ENCODE assay signal across 13 cellular contexts in the genomic region with DNA sequence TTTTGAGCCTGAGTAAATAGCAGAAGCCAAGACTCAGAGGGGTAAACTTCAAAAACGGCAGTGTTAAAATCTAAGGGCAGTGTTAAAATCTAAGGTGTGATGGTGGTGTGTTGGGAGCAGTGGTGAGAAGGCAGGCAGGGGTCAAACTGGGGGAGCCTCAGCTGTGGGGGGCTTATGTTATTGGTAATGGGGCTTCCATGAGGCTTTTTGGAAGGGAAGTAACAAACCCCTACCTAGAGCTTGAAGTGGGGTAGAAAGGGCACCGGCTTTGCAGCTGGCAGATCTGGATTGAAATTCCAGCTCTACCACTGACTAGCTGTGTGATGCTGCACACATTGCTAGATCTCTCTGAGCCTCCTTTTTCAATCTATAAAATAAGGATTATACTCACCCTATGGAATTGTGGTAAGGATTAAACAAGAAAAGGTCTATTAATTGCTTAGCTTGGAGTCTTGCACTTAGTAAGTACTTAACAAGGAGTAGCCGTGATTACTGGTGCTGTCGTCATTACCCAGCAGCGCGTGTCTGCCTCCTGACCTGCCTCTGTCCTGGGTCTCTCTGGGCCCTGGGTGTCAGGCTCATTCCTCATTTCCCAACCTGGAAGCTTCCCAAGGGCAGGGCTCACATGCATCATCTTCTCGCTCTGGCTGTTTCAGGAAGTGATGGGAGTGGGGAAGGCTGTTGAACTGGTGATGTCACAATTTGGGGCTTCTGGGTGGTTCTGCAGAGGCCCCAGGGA. TPM values are rescaled to one million over a fixed set of nuclear protein-coding genes. Genes with fewer than 3 reads are reported as not detected.
A peak's percentile ranks its signal among the peaks of the same experiment; 100 is the strongest.
DNase-seq lines count a peak whose midpoint lies in the region; ATAC-seq lines count a peak whose summit lies in the region.
"Had no signal": no experiment of that assay in that cellular context is flagged by ENCODE, and none has a peak within 500 bp of the region (broad histone marks: within the 10 kb centered on the region; RNA-seq: fewer than 3 reads in every experiment).

No MANE protein-coding gene starts in this region.

- H4K12ac ChIP-seq in trophoblast cell (ENCODE audit: low read depth, low read length): no peak overlapping the region

- H3K4me3 ChIP-seq in trophoblast cell (ENCODE audit: low read depth, low read length): no peak overlapping the region
- H3K4me3 ChIP-seq: mucosa of descending colon had no signal

- no peak overlapping the region for H4K8ac ChIP-seq in trophoblast cell (ENCODE audit: low read depth, low read length)

- H3K4me2 ChIP-seq in trophoblast cell (ENCODE audit: low read length): no peak overlapping the region

- peak overlapping the region; percentile 48 for H2AK5ac ChIP-seq in trophoblast cell (ENCODE audit: low read length)

- no peak overlapping the region for H3K14ac ChIP-seq in trophoblast cell (ENCODE audit: low read length)

- no peak overlapping the region for H2BK120ac ChIP-seq in trophoblast cell (ENCODE audit: insufficient read depth, low read length, poor library complexity)

- ATAC-seq in esophagus mucosa (peak; percentile 73), HG03159 (IDR thresholded peaks at IDR 0.05; ENCODE audit: unreplicated experiment) (no peak)
- ATAC-seq: mucosa of descending colon had no signal

- peaks cover 39% of the 10 kb centered on the region for H3K79me1 ChIP-seq in trophoblast cell (ENCODE audit: low read length)

- H2AFZ ChIP-seq in trophoblast cell (ENCODE audit: insufficient read depth, low read length, poor library complexity): no peak overlapping the region

- H3K36me3 ChIP-seq in trophoblast cell (ENCODE audit: control insufficient read depth in 1 of 2, insufficient read depth in 2 of 2, low read length in 2 of 2): no peaks in the 10 kb centered on the region

- H3K23ac ChIP-seq in trophoblast cell (ENCODE audit: low read length): no peak overlapping the region

- intact Hi-C loops in head of caudate nucleus (cut with DNase I): loop anchor here (5.0 kb wide), 1 partner anchor 53 kb away; no protein-coding TSS in a partner anchor

- peaks cover 5% of the 10 kb centered on the region for H3K9me3 ChIP-seq in trophoblast cell (ENCODE audit: insufficient read depth, low read depth, low read length)
- H3K9me3 ChIP-seq: mucosa of descending colon had no signal

- H3K18ac ChIP-seq in trophoblast cell (ENCODE audit: low read length): no peak overlapping the region

- no peaks in the 10 kb centered on the region for H3K79me2 ChIP-seq in trophoblast cell (ENCODE audit: control insufficient read depth, insufficient read depth, low read length, poor library complexity)

- DNase-seq in EH (ENCODE audit: low read depth): peak; percentile 86
- peak; percentile 85 for DNase-seq in NCI-H460 (ENCODE audit: extremely low read depth, low read depth)
- DNase-seq in trophoblast cell: peak in 1 of 2 donors; percentile 34
- no peak for DNase-seq in NCI-H2171 treated with DMSO at 0.1 percent for 48 hours (lab: John Stamatoyannopoulos, UW)
- DNase-seq in head of caudate nucleus: no peak
- DNase-seq in NK-92 (lab: John Stamatoyannopoulos, UW; ENCODE audit: unreplicated experiment): no peak
- DNase-seq: NCI-H1930 had no signal

- H3K27ac ChIP-seq in trophoblast cell (ENCODE audit: low read depth, low read length): no peak overlapping the region

- H4K91ac ChIP-seq in trophoblast cell (ENCODE audit: low read depth, low read length): peak overlapping the region; percentile 29

- peaks cover 25 to 27% of the 10 kb centered on the region in 2 experiments for H3K4me1 ChIP-seq in trophoblast cell (ENCODE audit: control insufficient read depth in 1 of 2, insufficient read depth in 2 of 2, low read length in 2 of 2)

- H3K4ac ChIP-seq in trophoblast cell (ENCODE audit: low read depth, low read length): no peak overlapping the region

- H3K27me3 ChIP-seq in trophoblast cell (ENCODE audit: insufficient read depth, low read length): no peaks in the 10 kb centered on the region

- WGBS in trophoblast cell (ENCODE audit: extremely low coverage, insufficient coverage, insufficient read length): no CpG with 5 or more reads among the region's 7 CpGs

- no peak overlapping the region for H3K9ac ChIP-seq in trophoblast cell (ENCODE audit: low read length)

- peak overlapping the region; percentile 19 for H2BK12ac ChIP-seq in trophoblast cell (ENCODE audit: low read length)

- no peak overlapping the region for H2BK5ac ChIP-seq in trophoblast cell (ENCODE audit: low read depth, low read length, poor library complexity)

RNA-seq across cellular contexts. Expression of gene KRT80, which starts 18.5 kb away (rescaled TPM):
- 36.0 and 41.3 TPM in 2 replicates for total RNA-seq in NCI-H460 (2014; rRNA removed; shearing (Covaris generic))
- 10.6 and 17.5 TPM in 2 replicates for polyA plus RNA-seq in NCI-H460 (2014; cell fraction: nucleus; rRNA removed)
- 17.9 TPM for total RNA-seq in esophagus mucosa
- polyA plus RNA-seq in trophoblast cell (2013): 26.3 and 28.8 TPM in 2 replicates
- total RNA-seq: activated CD8-positive, alpha-beta memory T cell treated with anti-CD3 and anti-CD28 coated beads for 36 hours; subcutaneous adipose tissue; T-helper 1 cell treated with Interleukin-12 subunit alpha and Interleukin-12 subunit beta and Interleukin-4 antibody, amounts not matched to agents 30 ng/mL and 1 ng/mL, for 36 hours had no signal

RNA-seq across cellular contexts. Expression of gene KRT7, which starts 22.7 kb away (rescaled TPM):
- 23.1 and 25.5 TPM in 2 replicates for total RNA-seq in NCI-H460 (2014; rRNA removed; shearing (Covaris generic))
- 12.9 and 21.0 TPM in 2 replicates for polyA plus RNA-seq in NCI-H460 (2014; cell fraction: nucleus; rRNA removed)
- total RNA-seq in esophagus mucosa: 113 TPM
- 666 and 746 TPM in 2 replicates for polyA plus RNA-seq in trophoblast cell (2013)

Comparison
In these comparisons a context has a peak if more than half of its experiments do, and no peak if none do; other contexts are left out.
1. DNase-seq: peak in EH (single experiment) and NCI-H460 (single experiment); none in NCI-H2171 treated with DMSO at 0.1 percent for 48 hours (single experiment), head of caudate nucleus (0 of 42) and NK-92 (single experiment).